ENCODE assay signal across 1 cellular context in the genomic region with DNA sequence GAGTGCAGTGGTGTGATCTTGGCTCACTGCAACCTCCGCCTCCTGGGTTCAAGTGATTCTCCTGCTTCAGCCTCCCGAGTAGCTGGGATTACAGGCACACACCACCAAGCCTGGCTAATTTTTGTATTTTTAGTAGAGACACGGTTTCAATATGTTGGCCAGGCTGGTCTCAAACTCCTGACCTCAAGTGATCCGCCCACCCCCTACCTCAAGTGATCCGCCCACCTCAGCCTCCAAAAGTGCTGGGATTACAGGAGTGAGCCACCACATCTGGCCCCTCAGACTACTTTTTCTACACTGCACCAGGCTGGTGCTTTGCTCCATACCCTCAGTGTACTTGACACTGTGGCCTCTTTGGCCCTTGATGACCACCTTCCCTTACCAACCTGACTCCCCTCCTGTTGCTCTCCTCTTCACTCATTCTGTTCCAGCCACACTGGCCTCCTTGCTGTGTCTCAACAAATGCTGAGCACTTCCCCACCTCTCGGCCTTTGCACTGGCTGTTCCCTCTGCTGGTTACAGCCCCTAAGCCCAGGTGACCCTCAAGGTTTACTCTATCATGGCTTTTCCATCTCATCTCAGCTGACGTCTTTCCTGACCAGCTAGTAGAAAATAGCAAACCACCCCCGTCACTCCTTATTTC. TPM values are rescaled to one million over a fixed set of nuclear protein-coding genes. Genes with fewer than 3 reads are reported as not detected.
"Had no signal": no experiment of that assay in that cellular context is flagged by ENCODE, and none has a peak within 500 bp of the region (broad histone marks: within the 10 kb centered on the region; RNA-seq: fewer than 3 reads in every experiment).

No MANE protein-coding gene starts in this region.

RNA-seq across cellular contexts. Expression of gene INSYN1, which starts 39.9 kb away (rescaled TPM):
- total RNA-seq: MCF 10A had no signal
